ENCODE assay signal across 11 cellular contexts in genomic region chr2:234679766-234680687, GRCh38.
A peak's percentile ranks its signal among the peaks of the same experiment; 100 is the strongest.
DNase-seq lines count a peak whose midpoint lies in the region; FAIRE-seq and TF ChIP-seq lines count a peak whose summit lies in the region.
"Had no signal": no experiment of that assay in that cellular context is flagged by ENCODE, and none has a peak within 500 bp of the region (broad histone marks: within the 10 kb centered on the region; RNA-seq: fewer than 3 reads in every experiment).

No MANE protein-coding gene starts in this region.

- H2AK5ac ChIP-seq in H1 (ENCODE audit: low read depth, low read length): no peak overlapping the region

- FAIRE-seq in H1 (lab: Jason Lieb, UNC): no peak

- H3K4ac ChIP-seq in H1 (replicated peaks; ENCODE audit: insufficient read length, low read depth, low read length): no peak overlapping the region

- H3K27ac ChIP-seq in H1 (ENCODE audit: low read depth, low read length) (no peak overlapping the region), liver (ENCODE audit: low read depth in 1 of 2, low read length in 2 of 2) (peak overlapping the region; percentile 72), transverse colon (peak overlapping the region; percentile 37 to 65 (median 50))

- no peak overlapping the region for H2BK15ac ChIP-seq in H1 (ENCODE audit: low read length)

- H3K27me3 ChIP-seq in H1 (replicated peaks in 1 of 4; ENCODE audit: control insufficient read depth in 3 of 4, extremely low read depth in 1 of 4, insufficient read depth in 3 of 4, low read length in 3 of 4) (no peaks in the 10 kb centered on the region), liver (ENCODE audit: control insufficient read depth in 4 of 4, insufficient read depth in 4 of 4, low read length in 3 of 4) (no peaks in the 10 kb centered on the region), transverse colon (no peaks in the 10 kb centered on the region), Caco-2 (replicated peaks; ENCODE audit: control insufficient read depth, insufficient read depth, low read length) (no peaks in the 10 kb centered on the region)

- H3K4me3 ChIP-seq in H1 (ENCODE audit: extremely low read depth in 1 of 4, insufficient read depth in 2 of 4, low read depth in 3 of 4, low read length in 4 of 4): no peak overlapping the region
- no peak overlapping the region for H3K4me3 ChIP-seq in liver (ENCODE audit: low read depth in 1 of 3, low read length in 3 of 3)
- no peak overlapping the region for H3K4me3 ChIP-seq in transverse colon
- H3K4me3 ChIP-seq in Caco-2 (ENCODE audit: low read depth, low read length): no peak overlapping the region

- H3K4me1 ChIP-seq in H1 (replicated peaks in 1 of 4; ENCODE audit: control insufficient read depth in 3 of 4, insufficient read depth in 4 of 4, low read length in 3 of 4): peaks cover 4 to 29% (median 24%) of the 10 kb centered on the region in 4 experiments; a peak in 6 of 7 replicates
- peaks cover 17 to 36% (median 33%) of the 10 kb centered on the region in 4 donors for H3K4me1 ChIP-seq in liver (ENCODE audit: control insufficient read depth in 4 of 4, insufficient read depth in 4 of 4, low read length in 3 of 4)
- H3K4me1 ChIP-seq in transverse colon: no peaks in the 10 kb centered on the region
- peaks cover 15% of the 10 kb centered on the region for H3K4me1 ChIP-seq in Caco-2

- TF ChIP-seq RAD21 in H1 (IDR thresholded peaks at IDR 0.05 in 1 of 2, conservative IDR thresholded peaks at IDR 0.05 in 1 of 2; ENCODE audit: low read depth in 2 of 2, low read length in 2 of 2) (no peak), liver (IDR thresholded peaks at IDR 0.05) (peak; percentile 67 to 77)

- peak overlapping the region; percentile 95; the same call in 1 of the 2 replicates for H2BK20ac ChIP-seq in H1 (ENCODE audit: low read length)

- H3K23me2 ChIP-seq in H1 (ENCODE audit: low read depth, low read length): peaks cover 5% of the 10 kb centered on the region; the same call in 1 of the 2 replicates

- BruUV-seq in Caco-2 (replicated peaks; lab: Mats Ljungman, UMichigan): no TSS peak

- CTCF ChIA-PET in H1 (lab: Charles Lee; ENCODE audit: partially characterized antibody): interaction anchor here (0.9 to 2.6 kb wide), 5 partner anchors 11 to 65 kb away, joined by 3 to 8 read pairs (median 4); no protein-coding TSS in a partner anchor
- CTCF ChIA-PET in Caco-2 (lab: Charles Lee): interaction anchor here (0.6 kb wide), 1 partner anchor 532 kb away, joined by 3 read pairs; no protein-coding TSS in a partner anchor

- no peak overlapping the region for H2BK120ac ChIP-seq in H1 (replicated peaks; ENCODE audit: low read depth, low read length)

- no peak overlapping the region for H3K4me3 Mint-ChIP-seq in Caco-2 (ENCODE audit: unreplicated experiment)
- H3K4me3 Mint-ChIP-seq: brain; natural killer cell treated with Interleukin-12 subunit alpha and Interleukin-12 subunit beta and Interleukin-15 and Interleukin-18, amount 100 ng/mL, for 72 hours; stimulated activated memory B cell treated with anti-CD40 and anti-IgM and Interleukin-4, amounts not matched to agents 10 μg/mL and 1 μg/mL and 100 μg/mL, for 72 hours had no signal

- no peaks in the 10 kb centered on the region for H3K9me3 Mint-ChIP-seq in Caco-2 (ENCODE audit: unreplicated experiment)

- no peaks in the 10 kb centered on the region for H3K79me1 ChIP-seq in H1 (ENCODE audit: low read depth, low read length)

- in situ Hi-C loops in transverse colon (cut with MboI; ENCODE audit: low pct_ligation_motif_present in 1 of 4, low pct_unique_long_range_greater_than_20kb in 1 of 4, low sequenced_read_pairs in 3 of 4): no loop called here

- H4K5ac ChIP-seq in H1 (ENCODE audit: insufficient read length, low read depth, low read length): no peak overlapping the region

- H4K8ac ChIP-seq in H1 (ENCODE audit: extremely low read depth, insufficient read depth, low read length): no peak overlapping the region; the same call in 1 of the 2 replicates

- H2BK5ac ChIP-seq in H1 (ENCODE audit: low read depth, low read length): peak overlapping the region; percentile 16; the same call in 1 of the 2 replicates

- no peak overlapping the region for H3K27ac Mint-ChIP-seq in Caco-2 (ENCODE audit: unreplicated experiment)
- H3K27ac Mint-ChIP-seq: natural killer cell treated with Interleukin-12 subunit alpha and Interleukin-12 subunit beta and Interleukin-15 and Interleukin-18, amount 100 ng/mL, for 72 hours; stimulated activated memory B cell treated with anti-CD40 and anti-IgM and Interleukin-4, amounts not matched to agents 10 μg/mL and 1 μg/mL and 100 μg/mL, for 72 hours had no signal

- no peak overlapping the region for H2AFZ ChIP-seq in H1 (ENCODE audit: low read length)

- peak overlapping the region; percentile 82; the same call in 1 of the 2 replicates for H2BK12ac ChIP-seq in H1 (ENCODE audit: low read depth, low read length)

- no peak overlapping the region for H3K56ac ChIP-seq in H1 (replicated peaks; ENCODE audit: insufficient read length, low read depth, low read length)

- H3K4me1 Mint-ChIP-seq in Caco-2 (ENCODE audit: low read depth, unreplicated experiment): peaks cover 7% of the 10 kb centered on the region
- H3K4me1 Mint-ChIP-seq: stimulated activated memory B cell treated with anti-CD40 and anti-IgM and Interleukin-4, amounts not matched to agents 10 μg/mL and 1 μg/mL and 100 μg/mL, for 72 hours had no signal

- no peak overlapping the region for H4K91ac ChIP-seq in H1 (replicated peaks; ENCODE audit: insufficient read length, low read length)

- no peaks in the 10 kb centered on the region for H3K79me2 ChIP-seq in H1 (ENCODE audit: control insufficient read depth in 1 of 2, insufficient read depth in 2 of 2, low read length in 2 of 2)

- no peak for TF ChIP-seq EP300 in H1 (IDR thresholded peaks at IDR 0.05; ENCODE audit: borderline replicate concordance in 1 of 2, low read depth in 2 of 2, low read length in 2 of 2)
- TF ChIP-seq EP300 in transverse colon (IDR thresholded peaks at IDR 0.05; ENCODE audit: low read depth): no peak

- no peak overlapping the region for H3K9ac ChIP-seq in H1 (replicated peaks in 1 of 4; ENCODE audit: extremely low read depth in 1 of 4, low read depth in 3 of 4, low read length in 3 of 4)
- no peak overlapping the region for H3K9ac ChIP-seq in liver (ENCODE audit: low read depth in 1 of 2, low read length in 2 of 2)

- intact Hi-C loops in transverse colon (cut with DNase I; ENCODE audit: low total_unique reads) (no loop called here), Caco-2 (cut with micrococcal nuclease; ENCODE audit: unreplicated experiment) (loop anchor here (5.0 kb wide), 1 partner anchor 327 kb away; no protein-coding TSS in a partner anchor)

- H3K27me3 Mint-ChIP-seq in Caco-2 (ENCODE audit: insufficient read depth, unreplicated experiment): no peaks in the 10 kb centered on the region
- H3K27me3 Mint-ChIP-seq: stimulated activated memory B cell treated with anti-CD40 and anti-IgM and Interleukin-4, amounts not matched to agents 10 μg/mL and 1 μg/mL and 100 μg/mL, for 72 hours had no signal

- H3K23ac ChIP-seq in H1 (ENCODE audit: insufficient read length): no peak overlapping the region

- H3K14ac ChIP-seq in H1 (ENCODE audit: insufficient read length): no peak overlapping the region

- POLR2A ChIA-PET in H1 (lab: Charles Lee; ENCODE audit: partially characterized antibody): no interaction called here
- POLR2A ChIA-PET in Caco-2 (lab: Charles Lee): no interaction called here

- H3K4me2 ChIP-seq in H1 (ENCODE audit: insufficient read depth in 1 of 2, low read depth in 2 of 2, low read length in 2 of 2): no peak overlapping the region

- peaks cover 6% of the 10 kb centered on the region for H3K36me3 Mint-ChIP-seq in Caco-2 (ENCODE audit: insufficient read depth, unreplicated experiment)
- H3K36me3 Mint-ChIP-seq: brain; natural killer cell treated with Interleukin-12 subunit alpha and Interleukin-12 subunit beta and Interleukin-15 and Interleukin-18, amount 100 ng/mL, for 72 hours; stimulated activated memory B cell treated with anti-CD40 and anti-IgM and Interleukin-4, amounts not matched to agents 10 μg/mL and 1 μg/mL and 100 μg/mL, for 72 hours had no signal

- peaks cover 0 to 6% (median 0%) of the 10 kb centered on the region in 4 experiments; a peak in 2 of 8 replicates for H3K36me3 ChIP-seq in H1 (ENCODE audit: control insufficient read depth in 2 of 4, insufficient read depth in 4 of 4, low read length in 3 of 4)
- H3K36me3 ChIP-seq in liver (ENCODE audit: control insufficient read depth in 4 of 4, insufficient read depth in 3 of 4, low read depth in 1 of 4, low read length in 3 of 4): no peaks in the 10 kb centered on the region
- H3K36me3 ChIP-seq in transverse colon: no peaks in the 10 kb centered on the region
- no peaks in the 10 kb centered on the region for H3K36me3 ChIP-seq in Caco-2 (ENCODE audit: control insufficient read depth, insufficient read depth, low read length)

- H3K18ac ChIP-seq in H1 (ENCODE audit: extremely low read depth, low read length): peak overlapping the region; percentile 39; the same call in 1 of the 2 replicates

- TF ChIP-seq POLR2A in H1 (IDR thresholded peaks at IDR 0.05; ENCODE audit: control extremely low read depth in 1 of 2, low read depth in 2 of 2, low read length in 2 of 2) (no peak), transverse colon (IDR thresholded peaks at IDR 0.05) (no peak)

- no peak for TF ChIP-seq CTCF in H1 (IDR thresholded peaks at IDR 0.05; ENCODE audit: control extremely low read depth in 1 of 3, insufficient read depth in 1 of 3, low read depth in 1 of 3, low read length in 3 of 3)
- TF ChIP-seq CTCF in liver (IDR thresholded peaks at IDR 0.05; ENCODE audit: low read depth, low read length, missing input control): no peak
- TF ChIP-seq CTCF in transverse colon (IDR thresholded peaks at IDR 0.05): no peak
- no peak for TF ChIP-seq CTCF in Caco-2 (IDR thresholded peaks at IDR 0.05; ENCODE audit: insufficient read depth in 1 of 2, low read depth in 1 of 2, low read length in 1 of 2, severe bottlenecking in 1 of 2, unreplicated experiment in 1 of 2)

- DNase-seq in LoVo (ENCODE audit: low spot score) (peak; percentile 64), H1 (ENCODE audit: low read depth in 1 of 2, low spot score in 2 of 2) (peak in 1 of 2 experiments; percentile 29), transverse colon (peak; percentile 45), Caco-2 (no peak), superior temporal gyrus (ENCODE audit: extremely low spot score) (no peak)
- no peak for DNase-seq in activated CD4-positive, CD25-positive, alpha-beta regulatory T cell (lab: John Stamatoyannopoulos, UW)
- no peak for DNase-seq in activated CD8-positive, alpha-beta memory T cell treated with anti-CD3 and anti-CD28 coated beads for 24 hours

- H3K9me3 ChIP-seq in H1 (ENCODE audit: insufficient read depth in 2 of 2, low read depth in 1 of 2, low read length in 1 of 2) (peaks cover 12 to 14% of the 10 kb centered on the region in 2 experiments), liver (ENCODE audit: control insufficient read depth in 4 of 4, low read length in 3 of 4) (no peaks in the 10 kb centered on the region), transverse colon (no peaks in the 10 kb centered on the region), Caco-2 (no peaks in the 10 kb centered on the region)

- H4K20me1 ChIP-seq in H1 (replicated peaks in 1 of 2; ENCODE audit: control insufficient read depth in 1 of 2, insufficient read depth in 2 of 2, low read length in 2 of 2): peaks cover 0 to 4% of the 10 kb centered on the region in 2 experiments

- 88% methylated on average over 13 of the region's 13 CpGs; no CpG with 5 or more reads in 1 of the 2 experiments for WGBS in H1 (ENCODE audit: extremely low coverage in 1 of 2, insufficient coverage in 1 of 2, insufficient read length in 1 of 2, insufficient replicate concordance in 2 of 2, low coverage in 1 of 2, low lambda C conversion rate in 2 of 2, missing lambda C conversion rate in 1 of 2), 2 experiments
- WGBS in liver: 50% methylated on average over 13 of the region's 13 CpGs
- WGBS in transverse colon (ENCODE audit: low coverage in 1 of 2), 2 donors: 53 to 64% methylated on average over 7 to 13 of the region's 13 CpGs

Comparison
In these comparisons a context has a peak if more than half of its experiments do, and no peak if none do; other contexts are left out.
1. DNase-seq: peak in LoVo (single experiment) and transverse colon (single experiment); none in activated CD4-positive, CD25-positive, alpha-beta regulatory T cell (0 of 4), Caco-2 (0 of 2), activated CD8-positive, alpha-beta memory T cell treated with anti-CD3 and anti-CD28 coated beads for 24 hours (single experiment) and superior temporal gyrus (single experiment).